In the genomic region with DNA sequence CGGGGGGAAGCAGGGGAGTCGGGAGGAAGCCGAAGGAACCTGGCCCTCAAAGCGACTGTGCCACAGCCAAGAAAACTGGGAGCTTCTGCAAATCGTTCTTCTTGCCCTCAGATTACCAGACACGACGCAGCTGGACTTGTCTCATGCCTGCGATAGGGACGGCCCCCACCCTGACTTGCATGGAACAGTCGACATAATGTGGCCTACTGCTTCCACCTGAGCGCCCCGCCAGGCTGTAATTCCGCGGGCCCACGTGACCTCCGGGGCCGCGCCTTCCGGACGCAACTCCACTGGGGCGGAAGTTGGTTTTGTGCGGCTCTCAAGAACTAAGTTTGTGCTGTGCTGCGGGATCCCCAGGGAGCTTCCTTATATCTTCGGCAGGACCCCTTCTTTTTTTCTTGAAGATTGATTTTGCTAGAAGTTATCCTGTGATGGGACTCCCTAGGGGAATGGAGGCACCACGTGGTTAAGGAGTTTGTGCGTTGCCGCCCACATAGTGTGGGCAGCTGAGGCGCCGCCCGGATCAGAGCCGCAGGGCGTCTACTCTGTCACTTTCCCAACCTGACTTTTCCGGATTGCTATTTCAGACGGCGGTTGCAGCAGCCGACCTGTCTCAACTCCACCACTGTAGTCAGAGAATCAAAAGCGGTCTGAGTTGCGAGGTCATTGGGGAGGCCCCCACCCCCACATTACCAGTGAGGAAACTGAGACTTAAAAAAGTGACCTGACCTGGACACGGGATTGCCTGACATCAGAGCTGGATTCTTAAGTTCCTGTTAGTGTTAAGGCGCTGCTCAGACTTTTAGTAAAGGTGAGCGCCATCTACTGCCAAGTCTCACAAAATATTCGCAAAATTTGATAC, we compare ENCODE assay signal across 1 cellular context.
TF ChIP-seq lines count a peak whose summit lies in the region.

No MANE protein-coding gene starts in this region.

TF ChIP-seq in endothelial cell of umbilical vein, 7 proteins besides CTCF, POLR2A, EP300 and RAD21 (continued from another document):
- TF ChIP-seq, protein P1, sequence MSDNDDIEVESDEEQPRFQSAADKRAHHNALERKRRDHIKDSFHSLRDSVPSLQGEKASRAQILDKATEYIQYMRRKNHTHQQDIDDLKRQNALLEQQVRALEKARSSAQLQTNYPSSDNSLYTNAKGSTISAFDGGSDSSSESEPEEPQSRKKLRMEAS (IDR thresholded peaks at IDR 0.05; ENCODE audit: insufficient read depth, insufficient read length): peak; percentile 88
- TF ChIP-seq POLR2AphosphoS5 (IDR thresholded peaks at IDR 0.05; ENCODE audit: insufficient read depth, low read depth, low read length): peak; percentile 71
- no peak for TF ChIP-seq MYC (IDR thresholded peaks at IDR 0.05; ENCODE audit: low read depth, low read length)
- TF ChIP-seq JUN (IDR thresholded peaks at IDR 0.05; ENCODE audit: borderline replicate concordance, insufficient read depth, insufficient read length, low read depth): no peak
- no peak for TF ChIP-seq FOS (IDR thresholded peaks at IDR 0.05; ENCODE audit: borderline replicate concordance, insufficient read depth, low read length)
